In the genomic region with DNA sequence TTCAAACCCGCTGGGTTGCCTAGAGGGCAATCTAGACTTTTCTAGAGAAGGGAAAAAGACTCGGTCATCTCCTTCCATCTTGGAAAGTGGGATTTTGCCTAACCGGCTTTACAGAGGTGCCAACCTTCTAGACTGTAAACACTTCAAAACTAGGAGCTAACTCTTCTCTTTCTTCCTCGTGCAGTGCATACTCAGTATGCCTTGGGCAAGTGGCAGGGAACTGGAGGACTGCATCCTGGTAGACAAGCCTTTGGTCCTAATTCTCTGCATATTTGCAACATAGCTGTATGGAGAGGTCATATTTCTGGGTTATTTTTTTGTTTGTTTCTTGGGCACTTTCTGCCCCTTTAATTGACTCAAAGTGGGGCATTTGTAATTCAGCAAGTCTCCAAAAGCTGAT, we compare ENCODE assay signal across 25 cellular contexts. TPM values are rescaled to one million over a fixed set of nuclear protein-coding genes. Genes with fewer than 3 reads are reported as not detected.
"Had no signal": no experiment of that assay in that cellular context is flagged by ENCODE, and none has a peak within 500 bp of the region (broad histone marks: within the 10 kb centered on the region; RNA-seq: fewer than 3 reads in every experiment).

No MANE protein-coding gene starts in this region.

- DNase-seq: activated CD4-positive, alpha-beta T cell treated with anti-CD3 and anti-CD28 coated beads for 4 hours; activated CD4-positive, alpha-beta T cell treated with anti-CD3 and anti-CD28 coated beads, Interleukin-2, amount 50 U/mL, for 48 hours; activated CD4-positive, CD25-positive, alpha-beta regulatory T cell; activated CD8-positive, alpha-beta memory T cell treated with anti-CD3 and anti-CD28 coated beads, Interleukin-2, amount 50 U/mL, for 48 hours; activated naive CD4-positive, alpha-beta T cell treated with anti-CD3 and anti-CD28 coated beads for 36 hours; activated naive CD8-positive, alpha-beta T cell treated with anti-CD3 and anti-CD28 coated beads, Interleukin-2, amount 10 ng/mL, durations not matched to agents 7 days and 5 days; activated T-cell treated with anti-CD3 and anti-CD28 coated beads, Interleukin-2, amount 50 U/mL, for 4 hours; amniotic stem cell; effector memory CD8-positive, alpha-beta T cell; glutamatergic neuron; mucosa of descending colon; nucleus accumbens; small intestine; stimulated activated CD4-positive, alpha-beta T cell treated with anti-CD3 and anti-CD28 coated beads, Interleukin-2, amount 100 ng/mL, for 24 hours; stimulated activated CD8-positive, alpha-beta memory T cell treated with anti-CD3 and anti-CD28 coated beads, Interleukin-4, amount 100 ng/mL, for 48 hours; stimulated activated naive B cell treated with anti-CD40 and anti-IgM and Interleukin-4, amounts not matched to agents 10 μg/mL and 1 μg/mL and 100 μg/mL, for 72 hours; T-helper 9 cell had no signal

- ATAC-seq: activated T-cell treated with anti-CD3 and anti-CD28 coated beads, Interleukin-2, amount 50 U/mL, for 4 hours; effector memory CD8-positive, alpha-beta T cell; mucosa of descending colon; sciatic nerve; stimulated activated naive B cell treated with anti-CD40 and anti-IgM and Interleukin-4, amounts not matched to agents 10 μg/mL and 1 μg/mL and 100 μg/mL, for 72 hours had no signal

- H3K9me3 Mint-ChIP-seq: activated naive CD4-positive, alpha-beta T cell treated with anti-CD3 and anti-CD28 coated beads for 36 hours; activated naive CD8-positive, alpha-beta T cell treated with anti-CD3 and anti-CD28 coated beads, Interleukin-2, amount 10 ng/mL, durations not matched to agents 7 days and 5 days; activated T-cell treated with anti-CD3 and anti-CD28 coated beads, Interleukin-2, amount 50 U/mL, for 4 hours; central memory CD8-positive, alpha-beta T cell; effector memory CD8-positive, alpha-beta T cell; stimulated activated naive B cell treated with anti-CD40 and anti-IgM and Interleukin-4, amounts not matched to agents 10 μg/mL and 1 μg/mL and 100 μg/mL, for 72 hours had no signal

- H3K4me1 ChIP-seq: parathyroid adenoma had no signal

- H3K9me3 ChIP-seq: esophagus muscularis mucosa, mucosa of descending colon had no signal

- H3K4me3 ChIP-seq: esophagus muscularis mucosa, mucosa of descending colon had no signal

- H3K79me2 ChIP-seq: parathyroid adenoma had no signal

- H3K27ac ChIP-seq: esophagus muscularis mucosa, parathyroid adenoma had no signal

- H3K4me3 Mint-ChIP-seq: activated naive CD4-positive, alpha-beta T cell treated with anti-CD3 and anti-CD28 coated beads for 36 hours; activated naive CD8-positive, alpha-beta T cell treated with anti-CD3 and anti-CD28 coated beads, Interleukin-2, amount 10 ng/mL, durations not matched to agents 7 days and 5 days; activated T-cell treated with anti-CD3 and anti-CD28 coated beads, Interleukin-2, amount 50 U/mL, for 4 hours; central memory CD8-positive, alpha-beta T cell; effector memory CD8-positive, alpha-beta T cell; stimulated activated naive B cell treated with anti-CD40 and anti-IgM and Interleukin-4, amounts not matched to agents 10 μg/mL and 1 μg/mL and 100 μg/mL, for 72 hours had no signal

- H3K36me3 Mint-ChIP-seq: brain; stimulated activated naive B cell treated with anti-CD40 and anti-IgM and Interleukin-4, amounts not matched to agents 10 μg/mL and 1 μg/mL and 100 μg/mL, for 72 hours had no signal

- H3K36me3 ChIP-seq: esophagus muscularis mucosa had no signal

- H2AFZ ChIP-seq: parathyroid adenoma had no signal

- H3K27ac Mint-ChIP-seq: activated naive CD4-positive, alpha-beta T cell treated with anti-CD3 and anti-CD28 coated beads for 36 hours; activated naive CD8-positive, alpha-beta T cell treated with anti-CD3 and anti-CD28 coated beads, Interleukin-2, amount 10 ng/mL, durations not matched to agents 7 days and 5 days; effector memory CD8-positive, alpha-beta T cell had no signal

RNA-seq across cellular contexts. Expression of gene GATA6, which starts 6.0 kb away (rescaled TPM):
- total RNA-seq: activated CD8-positive, alpha-beta memory T cell treated with anti-CD3 and anti-CD28 coated beads for 36 hours; activated naive CD4-positive, alpha-beta T cell treated with anti-CD3 and anti-CD28 coated beads for 36 hours; T-helper 1 cell treated with Interleukin-12 subunit alpha and Interleukin-12 subunit beta and Interleukin-4 antibody, amounts not matched to agents 30 ng/mL and 1 ng/mL, for 36 hours had no signal
- polyA plus RNA-seq: neural cell had no signal
